In the genomic region with DNA sequence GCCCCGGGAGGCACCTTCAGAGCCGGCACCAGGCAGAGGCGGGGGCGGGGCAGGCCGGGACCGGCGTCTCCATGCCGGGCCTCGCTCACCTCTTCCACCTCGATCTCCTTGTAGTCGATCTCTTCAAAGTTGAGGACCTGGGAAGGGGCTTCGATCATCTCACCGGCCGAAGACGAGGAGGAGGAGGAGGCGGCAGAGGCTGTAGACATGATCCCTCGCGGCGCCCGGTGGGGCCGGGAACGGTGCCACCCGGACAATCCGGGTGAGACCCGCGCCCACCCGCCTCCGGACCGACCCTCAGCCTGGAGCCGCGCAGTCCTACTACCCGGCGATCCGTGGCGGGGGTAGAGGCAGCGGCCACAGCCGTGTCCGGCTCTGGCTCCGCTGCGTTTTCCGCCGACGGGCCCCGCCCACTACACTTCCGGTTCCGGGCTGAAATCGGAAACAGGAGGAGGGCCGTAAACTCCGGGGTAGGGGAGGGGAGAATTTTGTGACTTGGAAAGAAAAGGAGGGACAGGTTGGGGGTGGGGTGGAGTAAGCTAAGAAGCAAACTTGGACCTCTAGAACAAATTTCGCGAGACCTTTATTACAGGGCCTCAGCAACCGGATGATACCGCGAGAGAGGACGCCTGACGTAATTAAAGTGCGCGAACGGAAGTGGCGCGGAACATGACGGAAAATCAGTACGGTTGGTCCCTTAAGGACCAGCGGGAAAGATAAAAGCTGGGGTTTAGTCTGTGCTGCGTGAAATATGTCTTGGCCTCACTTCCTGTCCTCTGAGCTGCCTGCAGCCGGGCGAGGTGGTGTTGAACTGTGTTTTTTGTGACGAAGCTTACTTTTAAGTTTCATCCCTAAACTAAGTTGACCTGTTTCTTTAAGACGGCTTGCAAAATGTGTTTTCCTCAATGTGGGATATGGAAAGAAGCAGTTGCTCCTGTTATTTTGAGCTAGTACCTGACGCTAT, we compare ENCODE assay signal across 8 cellular contexts. TPM values are rescaled to one million over a fixed set of nuclear protein-coding genes. Genes with fewer than 3 reads are reported as not detected.
DNase-seq lines count a peak whose midpoint lies in the region; ATAC-seq and TF ChIP-seq lines count a peak whose summit lies in the region.

TSS of gene MAP3K7 (minus strand) at position 398 of the 964 bp plus-strand sequence. CDS start at position 209, 189 bp downstream.

- in situ Hi-C loops in KBM-7 (cut with MboI; ENCODE audit: low pct_unique_long_range_greater_than_20kb, low sequenced_read_pairs) = no loop called here

- H3K4me1 Mint-ChIP-seq in activated T-cell treated with anti-CD3 and anti-CD28 coated beads, Interleukin-2, amount 50 U/mL, for 24 hours (ENCODE audit: low read depth) = peaks cover 51% of the 10 kb centered on the region

- H3K4me3 Mint-ChIP-seq in activated T-cell treated with anti-CD3 and anti-CD28 coated beads, Interleukin-2, amount 50 U/mL, for 24 hours = peak within 1 kb of the TSS; percentile 98

- H3K36me3 ChIP-seq in esophagus (ENCODE audit: control insufficient read depth in 2 of 2, insufficient read depth in 2 of 2, low read length in 1 of 2) (no peaks in the 10 kb centered on the region), mucosa of stomach (ENCODE audit: control insufficient read depth, insufficient read depth, low read length) (no peaks in the 10 kb centered on the region)

- 0% methylated on average over 70 of the region's 70 CpGs for WGBS in esophagus, 2 donors

- H3K4me1 ChIP-seq in esophagus (ENCODE audit: control insufficient read depth in 2 of 2, insufficient read depth in 2 of 2, low read length in 1 of 2) = no peaks in the 10 kb centered on the region
- H3K4me1 ChIP-seq in mucosa of stomach (ENCODE audit: control insufficient read depth, insufficient read depth, low read length) = no peaks in the 10 kb centered on the region

- H3K27me3 ChIP-seq in esophagus (ENCODE audit: control insufficient read depth in 1 of 2, insufficient read depth in 2 of 2, low read length in 2 of 2) (no peaks in the 10 kb centered on the region), mucosa of stomach (ENCODE audit: control insufficient read depth, insufficient read depth, low read length) (no peaks in the 10 kb centered on the region)

- H3K27ac Mint-ChIP-seq in activated T-cell treated with anti-CD3 and anti-CD28 coated beads, Interleukin-2, amount 50 U/mL, for 24 hours = peak within 1 kb of the TSS; percentile 99

- ATAC-seq in GM21717 (IDR thresholded peaks at IDR 0.05; ENCODE audit: unreplicated experiment) = peak; percentile 92

- H3K36me3 Mint-ChIP-seq in activated T-cell treated with anti-CD3 and anti-CD28 coated beads, Interleukin-2, amount 50 U/mL, for 24 hours (ENCODE audit: low read depth) = peaks cover 35% of the 10 kb centered on the region

- H3K27me3 Mint-ChIP-seq in activated T-cell treated with anti-CD3 and anti-CD28 coated beads, Interleukin-2, amount 50 U/mL, for 24 hours = peaks cover 14% of the 10 kb centered on the region

- H3K9ac ChIP-seq in mucosa of stomach (ENCODE audit: low read length) = peak within 1 kb of the TSS; percentile 89

- DNase-seq in DMS153 treated with DMSO at 0.1 percent for 48 hours (lab: John Stamatoyannopoulos, UW; ENCODE audit: unreplicated experiment) = peak; percentile 94
- peak; percentile 95 for DNase-seq in KBM-7
- DNase-seq in activated T-cell treated with anti-CD3 and anti-CD28 coated beads, Interleukin-2, amount 50 U/mL, for 24 hours = peak; percentile 97
- DNase-seq in stimulated activated CD8-positive, alpha-beta memory T cell treated with anti-CD3 and anti-CD28 coated beads, Interleukin-7, amount 100 ng/mL, for 1 hour (ENCODE audit: low read depth in 2 of 2) = peak; percentile 91 to 96

- H3K27ac ChIP-seq in esophagus (ENCODE audit: low read depth in 2 of 2, low read length in 1 of 2) = peak within 1 kb of the TSS; percentile 96 to 98

- H3K4me3 ChIP-seq in esophagus (ENCODE audit: low read depth in 1 of 2, low read length in 2 of 2) (peak within 1 kb of the TSS; percentile 77 to 93), mucosa of stomach (ENCODE audit: low read length) (peak within 1 kb of the TSS; percentile 76)

- H3K9me3 Mint-ChIP-seq in activated T-cell treated with anti-CD3 and anti-CD28 coated beads, Interleukin-2, amount 50 U/mL, for 24 hours = no peaks in the 10 kb centered on the region

- H3K9me3 ChIP-seq in esophagus (ENCODE audit: control insufficient read depth in 2 of 2, insufficient read depth in 1 of 2, low read depth in 1 of 2, low read length in 1 of 2) (no peaks in the 10 kb centered on the region), mucosa of stomach (ENCODE audit: control insufficient read depth, low read length) (no peaks in the 10 kb centered on the region)

TF ChIP-seq in PFSK-1, 5 proteins besides CTCF, POLR2A, EP300 and RAD21:
- TF ChIP-seq SIN3A (IDR thresholded peaks at IDR 0.05; ENCODE audit: borderline replicate concordance, insufficient read depth, low read length) (no peak), FOXP2 (optimal IDR thresholded peaks at IDR 0.05; ENCODE audit: borderline replicate concordance, extremely low read depth, extremely low read length, insufficient read depth) (no peak), POLR2AphosphoS5 (IDR thresholded peaks at IDR 0.05; ENCODE audit: low read depth, low read length) (peak; percentile 92), REST (IDR thresholded peaks at IDR 0.05; ENCODE audit: insufficient read depth in 1 of 2, low read depth in 2 of 2, low read length in 2 of 2) (0 out of 4 replicates have a peak, but pooled peaks of 1 of the 2 experiments have one; percentile 27), TAF1 (IDR thresholded peaks at IDR 0.05; ENCODE audit: borderline replicate concordance, insufficient read depth, low read length) (peak; percentile 80; the same call in 1 of the 2 replicates)

RNA-seq across cellular contexts. Expression of gene MAP3K7, which starts in this region (rescaled TPM):
- polyA plus RNA-seq in PFSK-1 (2012; ENCODE audit: insufficient read length, low read depth) = 12.8 TPM
- polyA plus RNA-seq in esophagus = 1 to 10 TPM; 8.4 to 10.0 TPM

Comparison
In these comparisons a context has a peak if more than half of its experiments do, and no peak if none do; other contexts are left out.
1. Peak in every context shown above with its lines: DNase-seq, ATAC-seq, H3K4me3 ChIP-seq and H3K27ac ChIP-seq.